1 cellular context compared by ENCODE assay signal in genomic region chr1:91806777-91807700, GRCh38.
TF ChIP-seq lines count a peak whose summit lies in the region.

No MANE protein-coding gene starts in this region.

TF ChIP-seq in HEK293, 187 proteins besides CTCF, POLR2A, EP300 and RAD21 (continued from another document and continues in another):
- TF ChIP-seq, protein P1, sequence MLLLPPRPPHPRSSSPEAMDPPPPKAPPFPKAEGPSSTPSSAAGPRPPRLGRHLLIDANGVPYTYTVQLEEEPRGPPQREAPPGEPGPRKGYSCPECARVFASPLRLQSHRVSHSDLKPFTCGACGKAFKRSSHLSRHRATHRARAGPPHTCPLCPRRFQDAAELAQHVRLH (tag by site-specific recombination; IDR thresholded peaks at IDR 0.05) = 0 out of 2 replicates have a peak, but pooled peaks have one; percentile 42
- TF ChIP-seq, protein P2, sequence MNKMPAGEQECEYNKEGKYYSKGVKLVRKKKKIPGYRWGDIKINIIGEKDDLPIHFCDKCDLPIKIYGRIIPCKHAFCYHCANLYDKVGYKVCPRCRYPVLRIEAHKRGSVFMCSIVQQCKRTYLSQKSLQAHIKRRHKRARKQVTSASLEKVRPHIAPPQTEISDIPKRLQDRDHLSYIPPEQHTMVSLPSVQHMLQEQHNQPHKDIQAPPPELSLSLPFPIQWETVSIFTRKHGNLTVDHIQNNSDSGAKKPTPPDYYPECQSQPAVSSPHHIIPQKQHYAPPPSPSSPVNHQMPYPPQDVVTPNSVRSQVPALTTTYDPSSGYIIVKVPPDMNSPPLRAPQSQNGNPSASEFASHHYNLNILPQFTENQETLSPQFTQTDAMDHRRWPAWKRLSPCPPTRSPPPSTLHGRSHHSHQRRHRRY (tag by site-specific recombination; IDR thresholded peaks at IDR 0.05) = no peak
- no peak for TF ChIP-seq BCL11B (tag by site-specific recombination; IDR thresholded peaks at IDR 0.05; ENCODE audit: low read depth)
- TF ChIP-seq ZNF169 (tag by site-specific recombination; IDR thresholded peaks at IDR 0.05) = no peak
- TF ChIP-seq, protein P3, sequence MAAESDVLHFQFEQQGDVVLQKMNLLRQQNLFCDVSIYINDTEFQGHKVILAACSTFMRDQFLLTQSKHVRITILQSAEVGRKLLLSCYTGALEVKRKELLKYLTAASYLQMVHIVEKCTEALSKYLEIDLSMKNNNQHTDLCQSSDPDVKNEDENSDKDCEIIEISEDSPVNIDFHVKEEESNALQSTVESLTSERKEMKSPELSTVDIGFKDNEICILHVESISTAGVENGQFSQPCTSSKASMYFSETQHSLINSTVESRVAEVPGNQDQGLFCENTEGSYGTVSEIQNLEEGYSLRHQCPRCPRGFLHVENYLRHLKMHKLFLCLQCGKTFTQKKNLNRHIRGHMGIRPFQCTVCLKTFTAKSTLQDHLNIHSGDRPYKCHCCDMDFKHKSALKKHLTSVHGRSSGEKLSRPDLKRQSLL (tag by site-specific recombination; IDR thresholded peaks at IDR 0.05) = no peak
- TF ChIP-seq ZBTB20 (tag by site-specific recombination; IDR thresholded peaks at IDR 0.05) = no peak
- no peak for TF ChIP-seq ZNF792 (tag by site-specific recombination; IDR thresholded peaks at IDR 0.05)
- no peak for TF ChIP-seq ZBTB1 (tag by site-specific recombination; IDR thresholded peaks at IDR 0.05)
- TF ChIP-seq ZNF561 (tag by site-specific recombination; IDR thresholded peaks at IDR 0.05; ENCODE audit: borderline replicate concordance) = peak; percentile 26
- TF ChIP-seq ZNF24 (tag by site-specific recombination; IDR thresholded peaks at IDR 0.05) = no peak
- no peak for TF ChIP-seq ZIC2 (tag by site-specific recombination; IDR thresholded peaks at IDR 0.05)
- TF ChIP-seq HOXA7 (CRISPR knock-in tag; IDR thresholded peaks at IDR 0.05; ENCODE audit: borderline replicate concordance) = no peak
- TF ChIP-seq HOXC10 (CRISPR knock-in tag; IDR thresholded peaks at IDR 0.05) = no peak
- no peak for TF ChIP-seq TRIM28 (IDR thresholded peaks at IDR 0.05; ENCODE audit: borderline replicate concordance, low read length)
- TF ChIP-seq ZNF311 (tag by site-specific recombination; IDR thresholded peaks at IDR 0.05; ENCODE audit: borderline replicate concordance) = no peak
- TF ChIP-seq PRDM1 (tag by site-specific recombination; IDR thresholded peaks at IDR 0.05) = no peak
- no peak for TF ChIP-seq ZNF585B (tag by site-specific recombination; IDR thresholded peaks at IDR 0.05)
- TF ChIP-seq, protein P4, sequence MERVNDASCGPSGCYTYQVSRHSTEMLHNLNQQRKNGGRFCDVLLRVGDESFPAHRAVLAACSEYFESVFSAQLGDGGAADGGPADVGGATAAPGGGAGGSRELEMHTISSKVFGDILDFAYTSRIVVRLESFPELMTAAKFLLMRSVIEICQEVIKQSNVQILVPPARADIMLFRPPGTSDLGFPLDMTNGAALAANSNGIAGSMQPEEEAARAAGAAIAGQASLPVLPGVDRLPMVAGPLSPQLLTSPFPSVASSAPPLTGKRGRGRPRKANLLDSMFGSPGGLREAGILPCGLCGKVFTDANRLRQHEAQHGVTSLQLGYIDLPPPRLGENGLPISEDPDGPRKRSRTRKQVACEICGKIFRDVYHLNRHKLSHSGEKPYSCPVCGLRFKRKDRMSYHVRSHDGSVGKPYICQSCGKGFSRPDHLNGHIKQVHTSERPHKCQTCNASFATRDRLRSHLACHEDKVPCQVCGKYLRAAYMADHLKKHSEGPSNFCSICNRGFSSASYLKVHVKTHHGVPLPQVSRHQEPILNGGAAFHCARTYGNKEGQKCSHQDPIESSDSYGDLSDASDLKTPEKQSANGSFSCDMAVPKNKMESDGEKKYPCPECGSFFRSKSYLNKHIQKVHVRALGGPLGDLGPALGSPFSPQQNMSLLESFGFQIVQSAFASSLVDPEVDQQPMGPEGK (tag by site-specific recombination; IDR thresholded peaks at IDR 0.05) = no peak
- no peak for TF ChIP-seq ZBTB48 (tag by site-specific recombination; IDR thresholded peaks at IDR 0.05)
- no peak for TF ChIP-seq ZFP69B (tag by site-specific recombination; IDR thresholded peaks at IDR 0.05)
- TF ChIP-seq ZNF140 (tag by site-specific recombination; IDR thresholded peaks at IDR 0.05) = no peak
- no peak for TF ChIP-seq ZNF544 (tag by site-specific recombination; IDR thresholded peaks at IDR 0.05)
- TF ChIP-seq SALL2 (tag by site-specific recombination; IDR thresholded peaks at IDR 0.05; ENCODE audit: borderline replicate concordance) = no peak
- no peak; the same call in 1 of the 2 replicates for TF ChIP-seq GLIS1 (tag by site-specific recombination; IDR thresholded peaks at IDR 0.05)
- TF ChIP-seq SCRT1 (tag by site-specific recombination; IDR thresholded peaks at IDR 0.05; ENCODE audit: borderline replicate concordance) = no peak
- no peak for TF ChIP-seq ZNF404 (tag by site-specific recombination; IDR thresholded peaks at IDR 0.05)
- TF ChIP-seq, protein P5, sequence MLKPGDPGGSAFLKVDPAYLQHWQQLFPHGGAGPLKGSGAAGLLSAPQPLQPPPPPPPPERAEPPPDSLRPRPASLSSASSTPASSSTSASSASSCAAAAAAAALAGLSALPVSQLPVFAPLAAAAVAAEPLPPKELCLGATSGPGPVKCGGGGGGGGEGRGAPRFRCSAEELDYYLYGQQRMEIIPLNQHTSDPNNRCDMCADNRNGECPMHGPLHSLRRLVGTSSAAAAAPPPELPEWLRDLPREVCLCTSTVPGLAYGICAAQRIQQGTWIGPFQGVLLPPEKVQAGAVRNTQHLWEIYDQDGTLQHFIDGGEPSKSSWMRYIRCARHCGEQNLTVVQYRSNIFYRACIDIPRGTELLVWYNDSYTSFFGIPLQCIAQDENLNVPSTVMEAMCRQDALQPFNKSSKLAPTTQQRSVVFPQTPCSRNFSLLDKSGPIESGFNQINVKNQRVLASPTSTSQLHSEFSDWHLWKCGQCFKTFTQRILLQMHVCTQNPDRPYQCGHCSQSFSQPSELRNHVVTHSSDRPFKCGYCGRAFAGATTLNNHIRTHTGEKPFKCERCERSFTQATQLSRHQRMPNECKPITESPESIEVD (tag by site-specific recombination; IDR thresholded peaks at IDR 0.05) = no peak
- no peak for TF ChIP-seq GFI1B (tag by site-specific recombination; IDR thresholded peaks at IDR 0.05)
- TF ChIP-seq ZNF664 (tag by site-specific recombination; IDR thresholded peaks at IDR 0.05) = no peak
- TF ChIP-seq ZNF335 (tag by site-specific recombination; conservative IDR thresholded peaks at IDR 0.05) = peak; percentile 33; the same call in 1 of the 2 replicates
- TF ChIP-seq ZNF10 (tag by site-specific recombination; IDR thresholded peaks at IDR 0.05) = no peak
- no peak for TF ChIP-seq ZBTB44 (tag by site-specific recombination; IDR thresholded peaks at IDR 0.05)
- no peak for TF ChIP-seq ZNF521 (tag by site-specific recombination; IDR thresholded peaks at IDR 0.05)
- no peak for TF ChIP-seq ZNF426 (tag by site-specific recombination; IDR thresholded peaks at IDR 0.05)
- TF ChIP-seq ZNF560 (tag by site-specific recombination; IDR thresholded peaks at IDR 0.05; ENCODE audit: borderline replicate concordance) = no peak
- no peak for TF ChIP-seq ZNF791 (tag by site-specific recombination; IDR thresholded peaks at IDR 0.05)
- no peak for TF ChIP-seq OSR2 (tag by site-specific recombination; IDR thresholded peaks at IDR 0.05)
- no peak for TF ChIP-seq WT1 (tag by site-specific recombination; IDR thresholded peaks at IDR 0.05)
- no peak for TF ChIP-seq ZSCAN16 (tag by site-specific recombination; IDR thresholded peaks at IDR 0.05)
- TF ChIP-seq ZBTB49 (tag by site-specific recombination; IDR thresholded peaks at IDR 0.05; ENCODE audit: low read depth) = no peak
- no peak for TF ChIP-seq ELK4 (IDR thresholded peaks at IDR 0.05; ENCODE audit: borderline replicate concordance, low read depth, low read length)
- no peak for TF ChIP-seq ZNF223 (tag by site-specific recombination; IDR thresholded peaks at IDR 0.05)
- TF ChIP-seq ZNF658 (tag by site-specific recombination; IDR thresholded peaks at IDR 0.05) = no peak
- no peak for TF ChIP-seq ZNF211 (tag by site-specific recombination; IDR thresholded peaks at IDR 0.05; ENCODE audit: low read depth)
- no peak for TF ChIP-seq ZNF776 (tag by site-specific recombination; IDR thresholded peaks at IDR 0.05; ENCODE audit: borderline replicate concordance)
- TF ChIP-seq ZNF19 (tag by site-specific recombination; IDR thresholded peaks at IDR 0.05; ENCODE audit: low read depth) = no peak
- TF ChIP-seq ZNF350 (tag by site-specific recombination; IDR thresholded peaks at IDR 0.05) = no peak
- TF ChIP-seq HOXD13 (CRISPR knock-in tag; IDR thresholded peaks at IDR 0.05; ENCODE audit: borderline replicate concordance) = no peak
- 0 out of 2 replicates have a peak, but pooled peaks have one; percentile 33 for TF ChIP-seq IKZF3 (tag by site-specific recombination; IDR thresholded peaks at IDR 0.05)
- no peak for TF ChIP-seq ZNF48 (tag by site-specific recombination; IDR thresholded peaks at IDR 0.05)
- peak; percentile 69 for TF ChIP-seq ZNF549 (tag by site-specific recombination; IDR thresholded peaks at IDR 0.05)
- TF ChIP-seq ZNF843 (tag by site-specific recombination; IDR thresholded peaks at IDR 0.05) = no peak
- TF ChIP-seq ZNF530 (tag by site-specific recombination; IDR thresholded peaks at IDR 0.05; ENCODE audit: low read depth) = no peak
- TF ChIP-seq ZNF747 (tag by site-specific recombination; IDR thresholded peaks at IDR 0.05) = no peak
- TF ChIP-seq ZNF654 (tag by site-specific recombination; IDR thresholded peaks at IDR 0.05; ENCODE audit: low read depth) = no peak
- TF ChIP-seq YY2 (tag by site-specific recombination; IDR thresholded peaks at IDR 0.05) = no peak
- TF ChIP-seq ZNF266 (tag by site-specific recombination; IDR thresholded peaks at IDR 0.05; ENCODE audit: low read depth) = no peak
- no peak for TF ChIP-seq ZSCAN23 (tag by site-specific recombination; IDR thresholded peaks at IDR 0.05)
- no peak for TF ChIP-seq ZNF214 (tag by site-specific recombination; IDR thresholded peaks at IDR 0.05; ENCODE audit: borderline replicate concordance)
- TF ChIP-seq ZNF114 (tag by site-specific recombination; IDR thresholded peaks at IDR 0.05) = no peak
- no peak for TF ChIP-seq ZNF837 (tag by site-specific recombination; IDR thresholded peaks at IDR 0.05)
- no peak for TF ChIP-seq ZNF510 (tag by site-specific recombination; IDR thresholded peaks at IDR 0.05; ENCODE audit: insufficient replicate concordance)
- no peak for TF ChIP-seq ZNF37A (tag by site-specific recombination; IDR thresholded peaks at IDR 0.05)
- no peak for TF ChIP-seq TCF7L2 (IDR thresholded peaks at IDR 0.05; ENCODE audit: borderline replicate concordance, low read depth, low read length)
- no peak for TF ChIP-seq RBAK (tag by site-specific recombination; IDR thresholded peaks at IDR 0.05)
